Comparison of ENCODE assay signal across 21 cellular contexts in the genomic region with DNA sequence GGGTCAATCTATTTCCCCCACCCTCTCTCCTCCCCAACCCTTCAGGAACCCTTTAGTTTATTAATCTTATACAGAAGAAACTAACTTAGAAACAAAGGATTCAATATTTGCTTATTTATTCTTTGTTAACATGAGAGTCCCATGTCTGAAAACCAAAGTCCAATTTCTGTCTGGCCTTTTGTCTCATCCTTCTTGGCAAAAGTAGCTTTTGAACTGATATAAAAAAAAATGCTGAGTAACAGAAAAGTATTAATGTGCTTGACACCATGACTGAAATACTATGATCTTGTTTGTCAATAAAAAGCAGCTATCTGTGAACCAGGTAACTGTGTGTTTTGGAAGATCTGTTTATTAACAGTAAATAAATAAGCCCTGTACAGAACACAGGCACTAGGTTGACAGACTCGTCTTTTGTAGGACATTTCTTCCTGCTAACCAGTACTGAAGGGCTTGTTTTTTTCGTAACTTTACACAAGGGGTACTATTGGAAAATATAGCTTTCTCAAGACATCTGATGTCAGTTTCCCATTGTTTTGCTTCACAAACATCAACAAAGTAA. TPM values are rescaled to one million over a fixed set of nuclear protein-coding genes. Genes with fewer than 3 reads are reported as not detected.
DNase-seq lines count a peak whose midpoint lies in the region; ATAC-seq, FAIRE-seq and TF ChIP-seq lines count a peak whose summit lies in the region.
"Had no signal": no experiment of that assay in that cellular context is flagged by ENCODE, and none has a peak within 500 bp of the region (broad histone marks: within the 10 kb centered on the region; RNA-seq: fewer than 3 reads in every experiment).

No MANE protein-coding gene starts in this region.

- no peaks in the 10 kb centered on the region for H3K27me3 ChIP-seq in CD4-positive, CD25-positive, alpha-beta regulatory T cell (ENCODE audit: control insufficient read depth, insufficient read depth, low read length)
- H3K27me3 ChIP-seq in H1 (replicated peaks in 1 of 4; ENCODE audit: control insufficient read depth in 3 of 4, extremely low read depth in 1 of 4, insufficient read depth in 3 of 4, low read length in 3 of 4): no peaks in the 10 kb centered on the region
- no peaks in the 10 kb centered on the region for H3K27me3 ChIP-seq in small intestine (ENCODE audit: control insufficient read depth in 2 of 2, insufficient read depth in 2 of 2, low read length in 2 of 2)
- no peaks in the 10 kb centered on the region for H3K27me3 ChIP-seq in CD4-positive, alpha-beta memory T cell (ENCODE audit: insufficient read depth, low read length)
- H3K27me3 ChIP-seq: Peyer's patch, SJCRH30 had no signal

- H4K20me1 ChIP-seq in H1 (replicated peaks in 1 of 2; ENCODE audit: control insufficient read depth in 1 of 2, insufficient read depth in 2 of 2, low read length in 2 of 2): no peaks in the 10 kb centered on the region

- H3K56ac ChIP-seq in H1 (replicated peaks; ENCODE audit: insufficient read length, low read depth, low read length): no peak overlapping the region

- H2BK15ac ChIP-seq in H1 (ENCODE audit: low read length): no peak overlapping the region

- no peak overlapping the region for H2BK12ac ChIP-seq in H1 (ENCODE audit: low read depth, low read length)

- FAIRE-seq in HTR-8/SVneo (lab: Jason Lieb, UNC) (peak; percentile 96), H1 (lab: Jason Lieb, UNC) (peak; percentile 85), small intestine (lab: Jason Lieb, UNC) (no peak)

- peaks cover 0 to 5% (median 2%) of the 10 kb centered on the region in 4 donors for H3K4me1 Mint-ChIP-seq in CD4-positive, CD25-positive, alpha-beta regulatory T cell
- peaks cover 0 to 5% (median under 1%) of the 10 kb centered on the region in 4 donors for H3K4me1 Mint-ChIP-seq in CD4-positive, alpha-beta memory T cell
- H3K4me1 Mint-ChIP-seq in activated CD4-positive, alpha-beta memory T cell treated with anti-CD3 and anti-CD28 coated beads, Interleukin-2, amount 10 ng/mL, durations not matched to agents 7 days and 5 days: no peaks in the 10 kb centered on the region
- H3K4me1 Mint-ChIP-seq: H9 had no signal

- TF ChIP-seq POLR2A in H1 (IDR thresholded peaks at IDR 0.05; ENCODE audit: control extremely low read depth in 1 of 2, low read depth in 2 of 2, low read length in 2 of 2): no peak

- H3K9me3 Mint-ChIP-seq in CD4-positive, CD25-positive, alpha-beta regulatory T cell: no peaks in the 10 kb centered on the region
- H3K9me3 Mint-ChIP-seq in CD4-positive, alpha-beta memory T cell: no peaks in the 10 kb centered on the region
- H3K9me3 Mint-ChIP-seq in activated CD4-positive, alpha-beta memory T cell treated with anti-CD3 and anti-CD28 coated beads, Interleukin-2, amount 10 ng/mL, durations not matched to agents 7 days and 5 days: no peaks in the 10 kb centered on the region
- H3K9me3 Mint-ChIP-seq: H9, HFFc6, T-cell had no signal

- H3K27me3 Mint-ChIP-seq in CD4-positive, CD25-positive, alpha-beta regulatory T cell: no peaks in the 10 kb centered on the region
- H3K27me3 Mint-ChIP-seq in CD4-positive, alpha-beta memory T cell: no peaks in the 10 kb centered on the region
- no peaks in the 10 kb centered on the region for H3K27me3 Mint-ChIP-seq in activated CD4-positive, alpha-beta memory T cell treated with anti-CD3 and anti-CD28 coated beads, Interleukin-2, amount 10 ng/mL, durations not matched to agents 7 days and 5 days
- H3K27me3 Mint-ChIP-seq: T-cell had no signal

- TF ChIP-seq CTCF in H1 (IDR thresholded peaks at IDR 0.05; ENCODE audit: control extremely low read depth in 1 of 3, insufficient read depth in 1 of 3, low read depth in 1 of 3, low read length in 3 of 3): no peak

- POLR2A ChIA-PET in H1 (lab: Charles Lee; ENCODE audit: partially characterized antibody): no interaction called here
- POLR2A ChIA-PET in CD4-positive, alpha-beta memory T cell (lab: Charles Lee; ENCODE audit: partially characterized antibody): interaction anchor here (1.6 kb wide), 1 partner anchor 11 kb away, joined by 5 read pairs; a partner anchor contains a TSS
- POLR2A ChIA-PET in activated CD4-positive, alpha-beta memory T cell treated with anti-CD3 and anti-CD28 coated beads, Interleukin-2, amount 10 ng/mL, durations not matched to agents 7 days and 5 days (lab: Charles Lee): no interaction called here

- no peak overlapping the region for H3K23ac ChIP-seq in H1 (ENCODE audit: insufficient read length)

- H2BK5ac ChIP-seq in H1 (ENCODE audit: low read depth, low read length): no peak overlapping the region

- no peak for DNase-seq in CD4-positive, CD25-positive, alpha-beta regulatory T cell
- DNase-seq in HTR-8/SVneo (ENCODE audit: insufficient read length, low spot score): no peak
- no peak for DNase-seq in H1 (ENCODE audit: low read depth in 1 of 2, low spot score in 2 of 2)
- DNase-seq in small intestine: peak; percentile 12
- no peak for DNase-seq in NCI-H2171 treated with DMSO at 0.1 percent for 48 hours (lab: John Stamatoyannopoulos, UW)
- DNase-seq in CD4-positive, alpha-beta memory T cell: no peak
- DNase-seq in activated CD4-positive, alpha-beta memory T cell treated with anti-CD3 and anti-CD28 coated beads, Interleukin-2, amount 10 ng/mL, durations not matched to agents 7 days and 5 days: no peak
- DNase-seq: C1 segment of cervical spinal cord, DMS79, H9, HFFc6, MV-4-11, NCI-H1105 treated with DMSO at 0.1 percent for 48 hours, NCI-H2029 treated with DMSO at 0.1 percent for 48 hours, NCI-H2171, NCI-H524 treated with DMSO at 0.1 percent for 48 hours, NCI-H82, SJCRH30, T-cell had no signal

- CTCF ChIA-PET in H1 (lab: Charles Lee; ENCODE audit: partially characterized antibody): interaction anchor here (0.7 to 14.0 kb wide), 12 partner anchors 8 to 161 kb away, joined by 3 to 147 read pairs (median 4); a partner anchor contains a TSS
- CTCF ChIA-PET in CD4-positive, alpha-beta memory T cell (lab: Charles Lee; ENCODE audit: partially characterized antibody): interaction anchor here (0.6 to 2.2 kb wide), 7 partner anchors 11 to 162 kb away, joined by 3 to 11 read pairs (median 4); a partner anchor contains a TSS
- CTCF ChIA-PET in activated CD4-positive, alpha-beta memory T cell treated with anti-CD3 and anti-CD28 coated beads, Interleukin-2, amount 10 ng/mL, durations not matched to agents 7 days and 5 days (lab: Charles Lee): interaction anchor here (1.3 to 4.1 kb wide), 3 partner anchors 10 to 115 kb away, joined by 3 to 19 read pairs (median 3); a partner anchor contains a TSS

- H4K91ac ChIP-seq in H1 (replicated peaks; ENCODE audit: insufficient read length, low read length): no peak overlapping the region

- no peak overlapping the region for H3K4me2 ChIP-seq in H1 (ENCODE audit: insufficient read depth in 1 of 2, low read depth in 2 of 2, low read length in 2 of 2)
- H3K4me2 ChIP-seq: KMS-11 had no signal

- H3K9ac ChIP-seq in H1 (replicated peaks in 1 of 4; ENCODE audit: extremely low read depth in 1 of 4, low read depth in 3 of 4, low read length in 3 of 4): no peak overlapping the region
- H3K9ac ChIP-seq: KMS-11 had no signal

- H3K23me2 ChIP-seq in H1 (ENCODE audit: low read depth, low read length): no peaks in the 10 kb centered on the region

- H3K4ac ChIP-seq in H1 (replicated peaks; ENCODE audit: insufficient read length, low read depth, low read length): no peak overlapping the region

- no peak overlapping the region for H3K4me3 Mint-ChIP-seq in CD4-positive, CD25-positive, alpha-beta regulatory T cell
- no peak overlapping the region for H3K4me3 Mint-ChIP-seq in CD4-positive, alpha-beta memory T cell
- no peak overlapping the region for H3K4me3 Mint-ChIP-seq in activated CD4-positive, alpha-beta memory T cell treated with anti-CD3 and anti-CD28 coated beads, Interleukin-2, amount 10 ng/mL, durations not matched to agents 7 days and 5 days
- H3K4me3 Mint-ChIP-seq: H9, HFFc6, T-cell had no signal

- no peak overlapping the region for H2BK120ac ChIP-seq in H1 (replicated peaks; ENCODE audit: low read depth, low read length)

- H3K18ac ChIP-seq in H1 (ENCODE audit: extremely low read depth, low read length): no peak overlapping the region

- H3K14ac ChIP-seq in H1 (ENCODE audit: insufficient read length): no peak overlapping the region

- no peak overlapping the region for H2BK20ac ChIP-seq in H1 (ENCODE audit: low read length)

- H3K36me3 Mint-ChIP-seq in CD4-positive, CD25-positive, alpha-beta regulatory T cell: peaks cover 12% of the 10 kb centered on the region
- peaks cover 22 to 65% of the 10 kb centered on the region in 2 donors for H3K36me3 Mint-ChIP-seq in CD4-positive, alpha-beta memory T cell
- H3K36me3 Mint-ChIP-seq in activated CD4-positive, alpha-beta memory T cell treated with anti-CD3 and anti-CD28 coated beads, Interleukin-2, amount 10 ng/mL, durations not matched to agents 7 days and 5 days (ENCODE audit: low read depth): peaks cover 19% of the 10 kb centered on the region

- no peak overlapping the region for H4K8ac ChIP-seq in H1 (ENCODE audit: extremely low read depth, insufficient read depth, low read length)

- intact Hi-C loops in CD4-positive, alpha-beta memory T cell (cut with micrococcal nuclease): no loop called here

- H3K27ac ChIP-seq in CD4-positive, CD25-positive, alpha-beta regulatory T cell (ENCODE audit: insufficient read depth, low read length, poor library complexity, severe bottlenecking): no peak overlapping the region
- no peak overlapping the region for H3K27ac ChIP-seq in H1 (ENCODE audit: low read depth, low read length)
- H3K27ac ChIP-seq in small intestine (ENCODE audit: low read depth in 1 of 2, low read length in 1 of 2): no peak overlapping the region
- H3K27ac ChIP-seq in CD4-positive, alpha-beta memory T cell (ENCODE audit: low read depth, low read length): no peak overlapping the region
- H3K27ac ChIP-seq: KMS-11, Peyer's patch, SJCRH30 had no signal

- no peak for ATAC-seq in CD4-positive, CD25-positive, alpha-beta regulatory T cell (ENCODE audit: low read depth in 2 of 2)
- ATAC-seq: T-cell had no signal

- H3K79me1 ChIP-seq in H1 (ENCODE audit: low read depth, low read length): no peaks in the 10 kb centered on the region

- H4K5ac ChIP-seq in H1 (ENCODE audit: insufficient read length, low read depth, low read length): no peak overlapping the region

- peak overlapping the region in 2 of 3 donors; percentile 15 to 32 for H3K27ac Mint-ChIP-seq in CD4-positive, CD25-positive, alpha-beta regulatory T cell
- peak overlapping the region in 1 of 7 donors; percentile 59 for H3K27ac Mint-ChIP-seq in CD4-positive, alpha-beta memory T cell
- H3K27ac Mint-ChIP-seq in activated CD4-positive, alpha-beta memory T cell treated with anti-CD3 and anti-CD28 coated beads, Interleukin-2, amount 10 ng/mL, durations not matched to agents 7 days and 5 days: no peak overlapping the region
- H3K27ac Mint-ChIP-seq: H9, HFFc6, T-cell had no signal

- no peak overlapping the region for H3K4me3 ChIP-seq in CD4-positive, CD25-positive, alpha-beta regulatory T cell (ENCODE audit: low read depth, low read length)
- H3K4me3 ChIP-seq in H1 (ENCODE audit: extremely low read depth in 1 of 4, insufficient read depth in 2 of 4, low read depth in 3 of 4, low read length in 4 of 4): no peak overlapping the region
- H3K4me3 ChIP-seq in small intestine (ENCODE audit: low read depth in 1 of 2, low read length in 2 of 2): no peak overlapping the region
- no peak overlapping the region for H3K4me3 ChIP-seq in CD4-positive, alpha-beta memory T cell (ENCODE audit: low read length in 2 of 2)
- H3K4me3 ChIP-seq: Peyer's patch, SJCRH30 had no signal

- H2AFZ ChIP-seq in H1 (ENCODE audit: low read length): no peak overlapping the region

- no peaks in the 10 kb centered on the region for H3K79me2 ChIP-seq in H1 (ENCODE audit: control insufficient read depth in 1 of 2, insufficient read depth in 2 of 2, low read length in 2 of 2)

- H3K9me3 ChIP-seq in CD4-positive, CD25-positive, alpha-beta regulatory T cell (ENCODE audit: control insufficient read depth in 2 of 2, low read length in 2 of 2): no peaks in the 10 kb centered on the region
- H3K9me3 ChIP-seq in H1 (ENCODE audit: insufficient read depth in 2 of 2, low read depth in 1 of 2, low read length in 1 of 2) (no peaks in the 10 kb centered on the region), small intestine (ENCODE audit: control insufficient read depth, low read depth) (no peaks in the 10 kb centered on the region)
- H3K9me3 ChIP-seq in CD4-positive, alpha-beta memory T cell (ENCODE audit: control insufficient read depth in 1 of 2, low read length in 2 of 2): no peaks in the 10 kb centered on the region
- H3K9me3 ChIP-seq: Peyer's patch, SJCRH30 had no signal

- no peak for TF ChIP-seq RAD21 in H1 (IDR thresholded peaks at IDR 0.05 in 1 of 2, conservative IDR thresholded peaks at IDR 0.05 in 1 of 2; ENCODE audit: low read depth in 2 of 2, low read length in 2 of 2)

- H3K36me3 ChIP-seq in CD4-positive, CD25-positive, alpha-beta regulatory T cell (ENCODE audit: control insufficient read depth, insufficient read depth, low read length): peaks cover 53% of the 10 kb centered on the region
- H3K36me3 ChIP-seq in H1 (ENCODE audit: control insufficient read depth in 2 of 4, insufficient read depth in 4 of 4, low read length in 3 of 4): peaks cover 6 to 17% (median 11%) of the 10 kb centered on the region in 4 experiments
- peaks cover 18 to 23% of the 10 kb centered on the region in 2 donors for H3K36me3 ChIP-seq in small intestine (ENCODE audit: control insufficient read depth in 2 of 2, insufficient read depth in 2 of 2, low read length in 2 of 2)
- peaks cover 34% of the 10 kb centered on the region for H3K36me3 ChIP-seq in CD4-positive, alpha-beta memory T cell (ENCODE audit: insufficient read depth, low read length)
- H3K36me3 ChIP-seq: SJCRH30 had no signal

- whole genome bisulfite sequencing in H1 (ENCODE audit: extremely low coverage in 1 of 2, insufficient coverage in 1 of 2, insufficient read length in 1 of 2, insufficient replicate concordance in 2 of 2, low coverage in 1 of 2, low lambda C conversion rate in 2 of 2, missing lambda C conversion rate in 1 of 2), 2 experiments: 92% methylated on average over 2 of the region's 2 CpGs; no CpG with 5 or more reads in 1 of the 2 experiments
- WGBS in small intestine, 3 donors: 29 to 85% (median 62%) methylated on average over 2 of the region's 2 CpGs

- TF ChIP-seq EP300 in H1 (IDR thresholded peaks at IDR 0.05; ENCODE audit: borderline replicate concordance in 1 of 2, low read depth in 2 of 2, low read length in 2 of 2): no peak

- H3K4me1 ChIP-seq in CD4-positive, CD25-positive, alpha-beta regulatory T cell (ENCODE audit: control insufficient read depth, insufficient read depth, low read length, poor library complexity, severe bottlenecking): no peaks in the 10 kb centered on the region
- no peaks in the 10 kb centered on the region for H3K4me1 ChIP-seq in H1 (replicated peaks in 1 of 4; ENCODE audit: control insufficient read depth in 3 of 4, insufficient read depth in 4 of 4, low read length in 3 of 4)
- no peaks in the 10 kb centered on the region for H3K4me1 ChIP-seq in small intestine (ENCODE audit: control insufficient read depth in 2 of 2, insufficient read depth in 1 of 2, low read depth in 1 of 2, low read length in 1 of 2)
- H3K4me1 ChIP-seq in CD4-positive, alpha-beta memory T cell (ENCODE audit: insufficient read depth, low read length): no peaks in the 10 kb centered on the region
- H3K4me1 ChIP-seq: Peyer's patch had no signal

- no peak overlapping the region for H2AK5ac ChIP-seq in H1 (ENCODE audit: low read depth, low read length)

RNA-seq across cellular contexts. Expression of a gene that starts 10.8 kb away (rescaled TPM):
- total RNA-seq in CD4-positive, CD25-positive, alpha-beta regulatory T cell: 35.6 TPM
- polyA plus RNA-seq in CD4-positive, CD25-positive, alpha-beta regulatory T cell: 10 to 100 TPM; 34.8 to 46.2 (median 38.4) TPM
- total RNA-seq in H1 (2021; fragmentation: NEBNext Ultra II Directional; extraction: Animal tissue kit (Norgen Biotek cat#: 25700)): 6.2 and 7.2 TPM in 2 replicates
- polyA plus RNA-seq in H1 (2011; rRNA removed): 8.6 and 10.0 TPM in 2 replicates
- 7.5 TPM for polyA plus RNA-seq in H1 (2011; cell fraction: cytosol; rRNA removed)
- polyA plus RNA-seq in H1 (2011; cell fraction: nucleus; rRNA removed): 25.4 TPM
- polyA plus RNA-seq in H1 (2012, experiment 1 of 2): 4.8 to 7.7 TPM (median 5.9 TPM) in 4 replicates
- 4.3 TPM for polyA plus RNA-seq in H1 (2012, experiment 2 of 2)
- polyA plus RNA-seq in H1 (2013, experiment 1 of 2): 6.5 TPM
- 6.6 TPM for polyA plus RNA-seq in H1 (2013, experiment 2 of 2)
- 3.1 and 5.8 TPM in 2 replicates for polyA minus RNA-seq in H1 (2011; rRNA and poly(A)+ RNA removed)
- polyA minus RNA-seq in H1 (2011; cell fraction: cytosol; rRNA and poly(A)+ RNA removed): 8.5 TPM
- 6.1 TPM for polyA minus RNA-seq in H1 (2011; cell fraction: nucleus; rRNA and poly(A)+ RNA removed)
- polyA plus RNA-seq in small intestine: 10 to 100 TPM; 19.6 to 23.2 (median 21.9) TPM
- 10 to 100 TPM; 28.0 to 35.8 TPM for total RNA-seq in CD4-positive, alpha-beta memory T cell
- polyA plus RNA-seq in CD4-positive, alpha-beta memory T cell: 10 to 100 TPM; 31.5 to 32.3 TPM
- total RNA-seq in activated CD4-positive, alpha-beta memory T cell treated with anti-CD3 and anti-CD28 coated beads, Interleukin-2, amount 10 ng/mL, durations not matched to agents 7 days and 5 days: 10 to 100 TPM; 15.7 to 16.4 TPM

RNA-seq across cellular contexts. Expression of a gene that starts 30.4 kb away (rescaled TPM):
- total RNA-seq in CD4-positive, CD25-positive, alpha-beta regulatory T cell: 4.3 TPM
- 1 to 10 TPM in 2 of 4 donors, under 1 TPM in 2; 0.96 to 1.9 (median 1.0) TPM for polyA plus RNA-seq in CD4-positive, CD25-positive, alpha-beta regulatory T cell
- 49.0 and 49.9 TPM in 2 replicates for total RNA-seq in H1 (2021; fragmentation: NEBNext Ultra II Directional; extraction: Animal tissue kit (Norgen Biotek cat#: 25700))
- polyA plus RNA-seq in H1 (2011; rRNA removed) (52.8 and 59.1 TPM in 2 replicates), small intestine (10 to 100 TPM; 16.2 to 56.1 (median 29.5) TPM)
- polyA plus RNA-seq in H1 (2011; cell fraction: cytosol; rRNA removed): 56.4 TPM
- polyA plus RNA-seq in H1 (2011; cell fraction: nucleus; rRNA removed): 79.0 TPM
- polyA plus RNA-seq in H1 (2012, experiment 1 of 2): 48.3 to 52.7 TPM (median 48.6 TPM) in 4 replicates
- 17.2 TPM for polyA plus RNA-seq in H1 (2012, experiment 2 of 2)
- 29.3 TPM for polyA plus RNA-seq in H1 (2013, experiment 1 of 2)
- polyA plus RNA-seq in H1 (2013, experiment 2 of 2): 28.8 TPM
- polyA minus RNA-seq in H1 (2011; rRNA and poly(A)+ RNA removed): 134 and 137 TPM in 2 replicates
- polyA minus RNA-seq in H1 (2011; cell fraction: cytosol; rRNA and poly(A)+ RNA removed): 53.1 TPM
- 37.9 TPM for polyA minus RNA-seq in H1 (2011; cell fraction: nucleus; rRNA and poly(A)+ RNA removed)
- under 1 TPM in 1 of 2 experiments, not detected in 1; 0.55 TPM for total RNA-seq in CD4-positive, alpha-beta memory T cell
- 1 to 10 TPM; 1.3 to 1.4 TPM for polyA plus RNA-seq in CD4-positive, alpha-beta memory T cell
- total RNA-seq in activated CD4-positive, alpha-beta memory T cell treated with anti-CD3 and anti-CD28 coated beads, Interleukin-2, amount 10 ng/mL, durations not matched to agents 7 days and 5 days: 1 to 10 TPM; 6.8 to 7.7 TPM

RNA-seq across cellular contexts. Expression of a gene that starts 56.2 kb away (rescaled TPM):
- 0.15 TPM for total RNA-seq in CD4-positive, CD25-positive, alpha-beta regulatory T cell
- under 1 TPM in 2 of 4 donors, not detected in 2; 0.05 to 0.24 TPM for polyA plus RNA-seq in CD4-positive, CD25-positive, alpha-beta regulatory T cell
- 27.2 and 33.3 TPM in 2 replicates for total RNA-seq in H1 (2021; fragmentation: NEBNext Ultra II Directional; extraction: Animal tissue kit (Norgen Biotek cat#: 25700))
- polyA plus RNA-seq in H1 (2011; rRNA removed) (28.3 and 33.0 TPM in 2 replicates), small intestine (10 to 100 TPM; 21.5 to 65.5 (median 29.5) TPM)
- 22.4 TPM for polyA plus RNA-seq in H1 (2011; cell fraction: cytosol; rRNA removed)
- 96.0 TPM for polyA plus RNA-seq in H1 (2011; cell fraction: nucleus; rRNA removed)
- 26.9 to 35.8 TPM (median 30.8 TPM) in 4 replicates for polyA plus RNA-seq in H1 (2012, experiment 1 of 2)
- polyA plus RNA-seq in H1 (2012, experiment 2 of 2): 8.6 TPM
- 19.9 TPM for polyA plus RNA-seq in H1 (2013, experiment 1 of 2)
- polyA plus RNA-seq in H1 (2013, experiment 2 of 2): 15.1 TPM
- polyA minus RNA-seq in H1 (2011; rRNA and poly(A)+ RNA removed): 32.1 and 33.8 TPM in 2 replicates
- 22.7 TPM for polyA minus RNA-seq in H1 (2011; cell fraction: cytosol; rRNA and poly(A)+ RNA removed)
- 53.8 TPM for polyA minus RNA-seq in H1 (2011; cell fraction: nucleus; rRNA and poly(A)+ RNA removed)
- total RNA-seq in CD4-positive, alpha-beta memory T cell: under 1 TPM; 0.22 to 0.41 TPM
- 1 to 10 TPM in 1 of 2 donors, not detected in 1; 1.1 TPM for polyA plus RNA-seq in CD4-positive, alpha-beta memory T cell
- under 1 TPM; 0.53 to 0.63 TPM for total RNA-seq in activated CD4-positive, alpha-beta memory T cell treated with anti-CD3 and anti-CD28 coated beads, Interleukin-2, amount 10 ng/mL, durations not matched to agents 7 days and 5 days

Comparison
In these comparisons a context has a peak if more than half of its experiments do, and no peak if none do; other contexts are left out.
1. RNA of a gene that starts 56.2 kb away (total RNA-seq): 27.2 to 33.3 TPM in H1; 0.53 to 0.63 TPM in activated CD4-positive, alpha-beta memory T cell treated with anti-CD3 and anti-CD28 coated beads, Interleukin-2, amount 10 ng/mL, durations not matched to agents 7 days and 5 days, 0.22 to 0.41 TPM in CD4-positive, alpha-beta memory T cell and 0.15 TPM in CD4-positive, CD25-positive, alpha-beta regulatory T cell (single experiment); every median in the first group is over 10 times any median in the second.